Comparison of ENCODE assay signal across 3 cellular contexts in genomic region chr6:154541832-154542231, GRCh38. TPM values are rescaled to one million over a fixed set of nuclear protein-coding genes. Genes with fewer than 3 reads are reported as not detected.
"Had no signal": no experiment of that assay in that cellular context is flagged by ENCODE, and none has a peak within 500 bp of the region (broad histone marks: within the 10 kb centered on the region; RNA-seq: fewer than 3 reads in every experiment).

No MANE protein-coding gene starts in this region.

RNA-seq across cellular contexts. Expression of gene CNKSR3, which starts 31.3 kb away (rescaled TPM):
- total RNA-seq: activated T-helper 1 cell treated with anti-CD3 and anti-CD28 coated beads, Interleukin-12 subunit alpha, Interleukin-12 subunit beta, Interleukin-2, Interleukin-4 antibody, amounts not matched to agents 30 ng/mL and 10 ng/mL and 1 ng/mL, durations not matched to agents 14 hours and 24 hours and 36 hours; OCI-LY7; T-helper 17 cell had no signal
